In genomic region chr6:138590796-138591709, GRCh38 we compare ENCODE assay signal across 9 cellular contexts.
DNase-seq lines count a peak whose midpoint lies in the region; ATAC-seq and TF ChIP-seq lines count a peak whose summit lies in the region.
"Had no signal": no experiment of that assay in that cellular context is flagged by ENCODE, and none has a peak within 500 bp of the region (broad histone marks: within the 10 kb centered on the region; RNA-seq: fewer than 3 reads in every experiment).

No MANE protein-coding gene starts in this region.

- no peak overlapping the region for H3K4me3 ChIP-seq in fibroblast of mammary gland (ENCODE audit: control insufficient read depth, low read depth, low read length)

- no peak overlapping the region for H3K4me3 Mint-ChIP-seq in nephron
- H3K4me3 Mint-ChIP-seq: activated naive CD4-positive, alpha-beta T cell treated with anti-CD3 and anti-CD28 coated beads, Interleukin-2, amount 50 U/mL, for 24 hours had no signal

- peaks cover 28% of the 10 kb centered on the region for H3K4me1 Mint-ChIP-seq in nephron

- peak overlapping the region in 1 of 3 experiments; percentile 19 for H3K27ac Mint-ChIP-seq in nephron
- H3K27ac Mint-ChIP-seq: activated naive CD4-positive, alpha-beta T cell treated with anti-CD3 and anti-CD28 coated beads, Interleukin-2, amount 50 U/mL, for 24 hours had no signal

- H3K36me3 Mint-ChIP-seq in nephron (ENCODE audit: low read depth), result no peaks in the 10 kb centered on the region
- H3K36me3 Mint-ChIP-seq: activated naive CD4-positive, alpha-beta T cell treated with anti-CD3 and anti-CD28 coated beads, Interleukin-2, amount 50 U/mL, for 24 hours had no signal

- peaks cover 3% of the 10 kb centered on the region for H3K27me3 Mint-ChIP-seq in nephron (ENCODE audit: low read depth)
- H3K27me3 Mint-ChIP-seq: activated naive CD4-positive, alpha-beta T cell treated with anti-CD3 and anti-CD28 coated beads, Interleukin-2, amount 50 U/mL, for 24 hours had no signal

- ATAC-seq in HG02763 (IDR thresholded peaks at IDR 0.05; ENCODE audit: unreplicated experiment) (peak; percentile 26), HG02938 (IDR thresholded peaks at IDR 0.05; ENCODE audit: unreplicated experiment) (no peak), GM21576 (IDR thresholded peaks at IDR 0.05; ENCODE audit: unreplicated experiment) (no peak)

- peak; percentile 94 for TF ChIP-seq CTCF in fibroblast of mammary gland (conservative IDR thresholded peaks at IDR 0.05; ENCODE audit: control insufficient read depth, insufficient read depth, low read depth, low read length)
- peak; percentile 83 to 86 (median 85) for TF ChIP-seq CTCF in nephron (IDR thresholded peaks at IDR 0.05; ENCODE audit: unreplicated experiment in 3 of 3)

- no peaks in the 10 kb centered on the region for H3K9me3 Mint-ChIP-seq in nephron
- H3K9me3 Mint-ChIP-seq: activated naive CD4-positive, alpha-beta T cell treated with anti-CD3 and anti-CD28 coated beads, Interleukin-2, amount 50 U/mL, for 24 hours had no signal

- DNase-seq in DMS79 (lab: John Stamatoyannopoulos, UW), result peak; percentile 41
- DNase-seq in NCI-H446 treated with DMSO at 0.1 percent for 48 hours (lab: John Stamatoyannopoulos, UW), result peak; percentile 27
- DNase-seq in activated CD4-positive, alpha-beta T cell treated with anti-CD3 and anti-CD28 coated beads, Interleukin-2, amount 50 U/mL, for 4 hours, result peak; percentile 14 to 16
- peak; percentile 85 for DNase-seq in fibroblast of mammary gland (ENCODE audit: low read depth)

Comparison
In these comparisons a context has a peak if more than half of its experiments do, and no peak if none do; other contexts are left out.
1. DNase-seq: peak in every context shown above with its lines; median percentile 85 in fibroblast of mammary gland; 41 in DMS79; 27 in NCI-H446 treated with DMSO at 0.1 percent for 48 hours; 15 in activated CD4-positive, alpha-beta T cell treated with anti-CD3 and anti-CD28 coated beads, Interleukin-2, amount 50 U/mL, for 4 hours.